In the genomic region with DNA sequence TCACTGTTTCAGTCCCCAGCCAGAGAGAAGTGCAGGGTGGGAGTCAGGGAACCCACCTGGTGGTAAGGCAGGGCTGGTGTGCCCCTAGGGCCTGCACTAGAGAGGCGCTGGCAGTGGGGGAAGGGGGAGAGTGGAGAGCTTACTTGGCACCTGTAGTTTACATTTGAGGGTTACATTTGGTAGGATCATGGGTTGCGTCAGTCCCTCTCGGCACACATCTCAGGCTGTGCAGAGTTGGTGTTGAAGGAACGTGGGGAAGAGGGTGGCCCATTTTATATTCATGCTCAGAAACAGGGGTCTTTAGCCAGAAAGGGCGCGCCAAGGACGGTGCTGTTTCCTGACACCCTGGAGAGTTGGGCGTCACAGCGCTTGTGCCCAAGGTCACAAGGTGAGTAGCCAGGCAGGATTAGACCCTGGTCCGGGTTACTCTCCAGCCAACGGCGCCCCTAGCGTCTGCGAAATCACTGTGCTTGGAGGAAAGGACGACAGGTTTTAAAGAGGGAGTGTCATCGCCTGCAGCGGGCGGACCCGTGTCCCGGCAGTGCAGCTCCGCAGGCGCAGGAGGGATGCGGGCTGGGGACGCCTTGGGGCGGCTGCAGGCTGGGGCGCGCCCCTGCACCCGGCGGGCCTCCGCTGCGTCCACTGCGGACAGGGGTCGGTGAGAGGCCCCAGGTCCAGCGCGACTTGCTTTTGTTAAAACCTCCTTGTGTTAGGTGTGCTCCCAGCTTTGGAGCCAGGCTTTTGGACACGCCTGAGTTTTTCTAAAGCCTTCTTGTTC, we compare ENCODE assay signal across 11 cellular contexts.
DNase-seq lines count a peak whose midpoint lies in the region; ATAC-seq and TF ChIP-seq lines count a peak whose summit lies in the region.
"Had no signal": no experiment of that assay in that cellular context is flagged by ENCODE, and none has a peak within 500 bp of the region (broad histone marks: within the 10 kb centered on the region; RNA-seq: fewer than 3 reads in every experiment).

No MANE protein-coding gene starts in this region.

- intact Hi-C loops in body of pancreas (cut with DNase I): no loop called here

- no peaks in the 10 kb centered on the region for H3K9me3 ChIP-seq in body of pancreas
- H3K9me3 ChIP-seq in parathyroid adenoma (ENCODE audit: control insufficient read depth, low read length): no peaks in the 10 kb centered on the region

- H3K36me3 ChIP-seq in body of pancreas (replicated peaks in 1 of 2; ENCODE audit: insufficient read depth in 1 of 2, low read depth in 2 of 2) (no peaks in the 10 kb centered on the region), parathyroid adenoma (ENCODE audit: control insufficient read depth, insufficient read depth, low read length) (peaks cover 4% of the 10 kb centered on the region)

- peak in 2 of 3 donors; percentile 59 to 75 for TF ChIP-seq POLR2A in body of pancreas (IDR thresholded peaks at IDR 0.05)

- H3K4me3 ChIP-seq in AG09309 (ENCODE audit: control insufficient read depth, low read depth, low read length) (no peak overlapping the region), body of pancreas (no peak overlapping the region), parathyroid adenoma (ENCODE audit: low read depth, low read length) (peak overlapping the region; percentile 99)

- H3K9ac ChIP-seq in parathyroid adenoma: no peak overlapping the region

- H3K27ac ChIP-seq in body of pancreas (peak overlapping the region; percentile 80 to 98 (median 91)), parathyroid adenoma (peak overlapping the region; percentile 93), caudate nucleus (ENCODE audit: low read depth, low read length) (no peak overlapping the region)

- no peaks in the 10 kb centered on the region for H3K27me3 ChIP-seq in body of pancreas
- H3K27me3 ChIP-seq in parathyroid adenoma (ENCODE audit: control insufficient read depth, insufficient read depth, low read length): no peaks in the 10 kb centered on the region

- H3K79me2 ChIP-seq in parathyroid adenoma: peaks cover 20% of the 10 kb centered on the region

- peak overlapping the region; percentile 92 for H3K4me2 ChIP-seq in parathyroid adenoma (ENCODE audit: low read length)

- DNase-seq in AG09309 (ENCODE audit: low read depth) (no peak), body of pancreas (peak; percentile 86 to 90 (median 88)), iPS DF 4.7 (ENCODE audit: extremely low read depth, low spot score) (peak; percentile 74), NCI-H82 (lab: John Stamatoyannopoulos, UW) (no peak), anterior cingulate cortex (lab: John Stamatoyannopoulos, UW) (no peak), NCI-H1048 (lab: John Stamatoyannopoulos, UW) (no peak), caudate nucleus (lab: John Stamatoyannopoulos, UW) (no peak)
- DNase-seq: ACHN; activated CD8-positive, alpha-beta memory T cell treated with anti-CD3 and anti-CD28 coated beads for 24 hours; substantia nigra had no signal

- H2AFZ ChIP-seq in parathyroid adenoma: peak overlapping the region; percentile 38

- peaks cover 77% of the 10 kb centered on the region for H3K4me1 ChIP-seq in body of pancreas
- H3K4me1 ChIP-seq in parathyroid adenoma: peaks cover 5% of the 10 kb centered on the region

- WGBS in body of pancreas, 2 donors: 37 to 58% methylated on average over 16 to 36 of the region's 36 CpGs

- ATAC-seq in body of pancreas: peak; percentile 69

- peak; percentile 74 for TF ChIP-seq CTCF in AG09309 (IDR thresholded peaks at IDR 0.05; ENCODE audit: control insufficient read depth, insufficient read depth, low read depth, low read length, missing control alignments)
- TF ChIP-seq CTCF in body of pancreas (IDR thresholded peaks at IDR 0.05): peak; percentile 37 to 88 (median 82)
- TF ChIP-seq CTCF in parathyroid adenoma (IDR thresholded peaks at IDR 0.05): peak; percentile 61

Comparison
In these comparisons a context has a peak if more than half of its experiments do, and no peak if none do; other contexts are left out.
1. DNase-seq: peak in body of pancreas (4 of 4) and iPS DF 4.7 (single experiment); none in AG09309 (single experiment), NCI-H82 (single experiment), anterior cingulate cortex (0 of 58), NCI-H1048 (single experiment) and caudate nucleus (0 of 61).
2. Peak in every context shown above with its lines, with median percentiles within 50 percentile points of each other: CTCF ChIP-seq.